In genomic region chr4:65669981-65670330, GRCh38 we compare ENCODE assay signal across 8 cellular contexts. TPM values are rescaled to one million over a fixed set of nuclear protein-coding genes. Genes with fewer than 3 reads are reported as not detected.
DNase-seq lines count a peak whose midpoint lies in the region; ATAC-seq and TF ChIP-seq lines count a peak whose summit lies in the region.

No MANE protein-coding gene starts in this region.

- H3K9me3 Mint-ChIP-seq in progenitor cell of endocrine pancreas (ENCODE audit: low read depth): no peaks in the 10 kb centered on the region

- no peak overlapping the region for H3K27ac ChIP-seq in Peyer's patch

- H3K36me3 ChIP-seq in Peyer's patch: no peaks in the 10 kb centered on the region

- H3K36me3 Mint-ChIP-seq in progenitor cell of endocrine pancreas (ENCODE audit: insufficient read depth): no peaks in the 10 kb centered on the region

- H3K27me3 Mint-ChIP-seq in progenitor cell of endocrine pancreas: peaks cover 85% of the 10 kb centered on the region

- no peak for ATAC-seq in GM19397 (IDR thresholded peaks at IDR 0.05; ENCODE audit: unreplicated experiment)

- TF ChIP-seq CTCF in AG10803 (conservative IDR thresholded peaks at IDR 0.05; ENCODE audit: low read length) (no peak), Peyer's patch (IDR thresholded peaks at IDR 0.05) (no peak), fibroblast of villous mesenchyme (IDR thresholded peaks at IDR 0.05; ENCODE audit: insufficient read depth, low read depth, low read length) (no peak), progenitor cell of endocrine pancreas (IDR thresholded peaks at IDR 0.05; ENCODE audit: unreplicated experiment) (no peak)

- peaks cover 0 to 10% (median 0%) of the 10 kb centered on the region in 4 donors for H3K4me1 ChIP-seq in Peyer's patch

- peak overlapping the region; percentile 53 for H3K4me3 ChIP-seq in AG10803 (ENCODE audit: low read length)
- H3K4me3 ChIP-seq in Peyer's patch: peak overlapping the region in 3 of 4 donors; percentile 7 to 37 (median 34)
- peak overlapping the region; percentile 45 for H3K4me3 ChIP-seq in fibroblast of villous mesenchyme (ENCODE audit: low read depth, low read length)

- peaks cover 17% of the 10 kb centered on the region for H3K4me1 Mint-ChIP-seq in progenitor cell of endocrine pancreas (ENCODE audit: low read depth)

- DNase-seq in AG10803 (ENCODE audit: low read depth) (no peak), Peyer's patch (no peak), fibroblast of villous mesenchyme (ENCODE audit: low read depth) (no peak), progenitor cell of endocrine pancreas (ENCODE audit: low spot score, unreplicated experiment) (no peak), NCI-H1694 treated with DMSO at 0.1 percent for 48 hours (lab: John Stamatoyannopoulos, UW) (no peak), NCI-H2081 treated with DMSO at 0.1 percent for 48 hours (lab: John Stamatoyannopoulos, UW) (no peak), inferior parietal cortex (ENCODE audit: extremely low spot score) (no peak)

- peak overlapping the region; percentile 65 for H3K4me3 Mint-ChIP-seq in progenitor cell of endocrine pancreas (ENCODE audit: low read depth)

- no peak for TF ChIP-seq POLR2A in Peyer's patch (IDR thresholded peaks at IDR 0.05)

- peak overlapping the region; percentile 26 for H3K27ac Mint-ChIP-seq in progenitor cell of endocrine pancreas

- peaks cover 0 to 16% of the 10 kb centered on the region in 2 donors for H3K27me3 ChIP-seq in Peyer's patch

- H3K9me3 ChIP-seq in Peyer's patch: no peaks in the 10 kb centered on the region

RNA-seq across cellular contexts. Expression of gene EPHA5, which starts 0.3 kb away (rescaled TPM):
- total RNA-seq in Peyer's patch: under 1 TPM in 1 of 4 donors, not detected in 3; 0.09 TPM
- 0.32 and 0.43 TPM in 2 replicates for total RNA-seq in fibroblast of villous mesenchyme
- total RNA-seq in progenitor cell of endocrine pancreas: 0.04 TPM in 1 of 2 replicates, not detected in the other
